Comparison of ENCODE assay signal across 9 cellular contexts in the genomic region with DNA sequence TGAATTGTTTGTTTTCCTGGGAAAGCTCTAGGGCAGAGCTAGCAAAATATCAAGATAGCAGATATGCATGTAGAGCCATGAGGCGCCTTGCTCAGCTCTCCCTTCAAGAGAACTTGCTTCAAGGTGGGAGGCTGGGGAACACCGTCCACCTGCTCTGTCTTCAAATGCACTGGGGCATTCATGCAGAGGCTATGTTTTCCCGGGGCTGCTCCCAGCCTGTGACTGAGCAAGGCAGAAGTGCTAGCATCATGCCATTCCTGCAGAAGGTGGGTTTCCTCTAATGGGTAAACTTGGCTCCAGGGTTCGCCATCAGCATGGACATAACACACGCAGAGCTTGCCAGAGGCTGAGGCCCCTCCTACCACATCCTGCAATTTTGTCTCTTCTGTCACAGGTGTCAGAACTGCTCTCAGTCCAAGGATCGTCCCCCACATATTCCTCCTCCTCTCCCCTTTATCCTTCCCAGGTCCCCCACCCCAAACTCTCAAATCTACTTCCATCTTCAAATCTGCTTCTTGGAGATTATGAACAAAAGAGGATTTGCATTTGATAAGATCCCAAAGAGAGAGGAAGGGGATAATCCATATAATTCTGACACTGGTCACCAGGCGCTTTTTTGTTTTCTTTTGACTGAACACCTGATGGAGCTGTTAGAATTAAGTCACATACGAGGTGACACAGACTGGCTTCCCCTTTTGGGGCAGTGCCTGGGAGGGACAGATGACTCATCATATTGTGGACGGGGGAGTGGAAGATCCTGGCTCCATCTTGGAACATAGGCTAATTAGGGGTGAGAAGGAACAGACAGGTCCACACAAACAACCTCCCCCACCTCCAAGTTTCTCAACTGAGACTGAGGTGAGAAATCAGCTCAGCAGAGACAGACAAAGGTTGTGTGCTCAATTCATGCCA.
A peak's percentile ranks its signal among the peaks of the same experiment; 100 is the strongest.
DNase-seq lines count a peak whose midpoint lies in the region; ATAC-seq and TF ChIP-seq lines count a peak whose summit lies in the region.
"Had no signal": no experiment of that assay in that cellular context is flagged by ENCODE, and none has a peak within 500 bp of the region (broad histone marks: within the 10 kb centered on the region; RNA-seq: fewer than 3 reads in every experiment).

No MANE protein-coding gene starts in this region.

- TF ChIP-seq EP300 in stomach (IDR thresholded peaks at IDR 0.05), result no peak

- TF ChIP-seq POLR2A in stomach (IDR thresholded peaks at IDR 0.05), result no peak

- intact Hi-C loops in stomach (cut with DNase I; ENCODE audit: low total_unique reads) (no loop called here), aorta (cut with DNase I) (no loop called here)

- TF ChIP-seq CTCF in brain (conservative IDR thresholded peaks at IDR 0.05), result no peak
- no peak for TF ChIP-seq CTCF in coronary artery (IDR thresholded peaks at IDR 0.05)
- TF ChIP-seq CTCF in stomach (IDR thresholded peaks at IDR 0.05), result no peak

- H3K4me1 Mint-ChIP-seq in brain, result peaks cover 44% of the 10 kb centered on the region

- no peaks in the 10 kb centered on the region for H3K9me3 ChIP-seq in stomach
- no peaks in the 10 kb centered on the region for H3K9me3 ChIP-seq in aorta (ENCODE audit: control insufficient read depth, low read length)

- no peak overlapping the region for H3K27ac ChIP-seq in coronary artery
- no peak overlapping the region for H3K27ac ChIP-seq in stomach
- no peak overlapping the region for H3K27ac ChIP-seq in aorta (ENCODE audit: low read depth in 1 of 2, low read length in 2 of 2)

- H3K36me3 ChIP-seq in stomach (no peaks in the 10 kb centered on the region), aorta (ENCODE audit: control insufficient read depth in 1 of 2, insufficient read depth in 2 of 2, low read length in 1 of 2) (no peaks in the 10 kb centered on the region)

- H3K4me1 ChIP-seq in stomach (peaks cover 0 to 10% (median 2%) of the 10 kb centered on the region in 4 donors), aorta (ENCODE audit: control insufficient read depth in 1 of 2, insufficient read depth in 2 of 2, low read length in 2 of 2) (no peaks in the 10 kb centered on the region)

- H3K4me3 Mint-ChIP-seq in brain, result peak overlapping the region in 1 of 5 experiments; percentile 29

- peak; percentile 81 for DNase-seq in CD1c-positive myeloid dendritic cell (ENCODE audit: extremely low spot score)
- peak; percentile 62 for DNase-seq in NCI-H146 (lab: John Stamatoyannopoulos, UW)
- no peak for DNase-seq in coronary artery (ENCODE audit: low spot score)
- DNase-seq in NCI-H1694 (lab: John Stamatoyannopoulos, UW), result no peak
- no peak for DNase-seq in stomach
- DNase-seq in aorta, result no peak

- no peaks in the 10 kb centered on the region for H3K36me3 Mint-ChIP-seq in brain

- no peaks in the 10 kb centered on the region for H3K27me3 Mint-ChIP-seq in brain

- 26 to 44% (median 41%) methylated on average over 9 of the region's 9 CpGs for WGBS in stomach, 5 donors
- WGBS in aorta, 2 donors, result 71 to 73% methylated on average over 9 of the region's 9 CpGs

- ATAC-seq in GM21825 (IDR thresholded peaks at IDR 0.05; ENCODE audit: unreplicated experiment) (peak; percentile 65), aorta (ENCODE audit: low FRiP score) (no peak)
- ATAC-seq: Right ventricle myocardium inferior had no signal

- peak overlapping the region; percentile 2 to 67 (median 44) for H3K27ac Mint-ChIP-seq in brain

- H3K4me3 ChIP-seq in coronary artery (no peak overlapping the region), stomach (no peak overlapping the region), aorta (ENCODE audit: low read length in 2 of 2) (no peak overlapping the region)

- H3K9me3 Mint-ChIP-seq in brain, result peaks cover 0 to 6% (median 5%) of the 10 kb centered on the region in 5 experiments

- no peaks in the 10 kb centered on the region for H3K27me3 ChIP-seq in stomach
- no peaks in the 10 kb centered on the region for H3K27me3 ChIP-seq in aorta (ENCODE audit: control insufficient read depth in 1 of 2, insufficient read depth in 2 of 2, low read length in 1 of 2)

Comparison
In these comparisons a context has a peak if more than half of its experiments do, and no peak if none do; other contexts are left out.
1. DNase-seq: peak in CD1c-positive myeloid dendritic cell (single experiment) and NCI-H146 (single experiment); none in coronary artery (single experiment), NCI-H1694 (single experiment), stomach (single experiment) and aorta (0 of 2).